ENCODE assay signal across 22 cellular contexts in genomic region chr1:86089765-86090164, GRCh38.
DNase-seq lines count a peak whose midpoint lies in the region; TF ChIP-seq lines count a peak whose summit lies in the region.
"Had no signal": no experiment of that assay in that cellular context is flagged by ENCODE, and none has a peak within 500 bp of the region (broad histone marks: within the 10 kb centered on the region; RNA-seq: fewer than 3 reads in every experiment).

No MANE protein-coding gene starts in this region.

- DNase-seq in NCI-H2029 (lab: John Stamatoyannopoulos, UW) (peak; percentile 9), NCI-H2029 treated with DMSO at 0.1 percent for 48 hours (lab: John Stamatoyannopoulos, UW) (no peak), MM.1S (peak; percentile 64), SK-N-SH (peak; percentile 10), testis (peak; percentile 31), osteoblast (ENCODE audit: insufficient read length, low spot score, missing footprints) (no peak), superior temporal gyrus (ENCODE audit: extremely low spot score) (no peak), cerebellar cortex (ENCODE audit: low spot score) (no peak)
- DNase-seq: ACHN, DMS53, EL, GF-D8, IMR-90, NCI-H1417, NCI-H1694 treated with DMSO at 0.1 percent for 48 hours, NCI-H2107, NCI-H446 treated with DMSO at 0.1 percent for 48 hours, NCI-H526 treated with DMSO at 0.1 percent for 48 hours, T-helper 2 cell had no signal

- H3K9ac ChIP-seq in MM.1S (ENCODE audit: low read length), result no peak overlapping the region
- H3K9ac ChIP-seq in SK-N-SH, result no peak overlapping the region
- H3K9ac ChIP-seq: KMS-11 had no signal

- 9% methylated on average over 16 of the region's 16 CpGs for WGBS in SK-N-SH (ENCODE audit: low lambda C conversion rate)
- WGBS in testis, 2 donors, result 77 to 79% methylated on average over 16 of the region's 16 CpGs

- H4K20me1 ChIP-seq in MM.1S (ENCODE audit: insufficient read depth, low read length) (no peaks in the 10 kb centered on the region), SK-N-SH (ENCODE audit: insufficient read depth) (no peaks in the 10 kb centered on the region), osteoblast (ENCODE audit: insufficient read depth, low read length) (no peaks in the 10 kb centered on the region)

- CTCF ChIA-PET in SK-N-SH (lab: Yijun Ruan, JAX), result no interaction called here

- H3K27ac ChIP-seq in MM.1S (ENCODE audit: low read length), result no peak overlapping the region
- H3K27ac ChIP-seq in SK-N-SH (ENCODE audit: low read depth in 2 of 2, low read length in 1 of 2), result no peak overlapping the region
- H3K27ac ChIP-seq in testis, result no peak overlapping the region
- H3K27ac ChIP-seq in osteoblast (ENCODE audit: low read depth, low read length), result no peak overlapping the region
- H3K27ac ChIP-seq: 22Rv1, C4-2B, KMS-11 had no signal

- H3K4me1 ChIP-seq in MM.1S (ENCODE audit: low read length), result peaks cover 14% of the 10 kb centered on the region
- H3K4me1 ChIP-seq in SK-N-SH (ENCODE audit: control insufficient read depth in 1 of 2, insufficient read depth in 2 of 2, low read depth in 1 of 2, low read length in 1 of 2), result peaks cover 0 to 2% of the 10 kb centered on the region in 2 experiments; a peak in 1 of 4 replicates
- H3K4me1 ChIP-seq in testis, result no peaks in the 10 kb centered on the region
- H3K4me1 ChIP-seq in osteoblast (ENCODE audit: insufficient read depth, low read length), result no peaks in the 10 kb centered on the region

- H3K9me2 ChIP-seq in MM.1S (replicated peaks; ENCODE audit: insufficient read depth, low read length) (no peaks in the 10 kb centered on the region), SK-N-SH (no peaks in the 10 kb centered on the region; the same call in 1 of the 2 replicates)

- no peak for TF ChIP-seq RAD21 in SK-N-SH (IDR thresholded peaks at IDR 0.05; ENCODE audit: low read length)

- no peaks in the 10 kb centered on the region for H3K9me3 ChIP-seq in MM.1S (replicated peaks; ENCODE audit: insufficient read depth, low read length)
- H3K9me3 ChIP-seq in SK-N-SH, result no peaks in the 10 kb centered on the region
- no peaks in the 10 kb centered on the region for H3K9me3 ChIP-seq in testis
- no peaks in the 10 kb centered on the region for H3K9me3 ChIP-seq in osteoblast (ENCODE audit: low read depth, low read length)

- H3K36me3 ChIP-seq in MM.1S (replicated peaks; ENCODE audit: insufficient read depth, low read length) (no peaks in the 10 kb centered on the region), SK-N-SH (replicated peaks in 1 of 2; ENCODE audit: control insufficient read depth in 1 of 2, insufficient read depth in 2 of 2, low read length in 1 of 2) (no peaks in the 10 kb centered on the region), testis (ENCODE audit: low read depth, missing control alignments) (no peaks in the 10 kb centered on the region), osteoblast (ENCODE audit: insufficient read depth, low read length) (no peaks in the 10 kb centered on the region)

- H3K4me3 ChIP-seq in MM.1S (ENCODE audit: low read length), result no peak overlapping the region
- peak overlapping the region; percentile 35 to 50; a peak in 3 of 4 replicates for H3K4me3 ChIP-seq in SK-N-SH (ENCODE audit: low read depth in 2 of 2, low read length in 1 of 2)
- peak overlapping the region in 1 of 2 donors; percentile 7 for H3K4me3 ChIP-seq in testis
- no peak overlapping the region for H3K4me3 ChIP-seq in osteoblast (ENCODE audit: insufficient read depth, low read length)

- TF ChIP-seq EP300 in SK-N-SH (IDR thresholded peaks at IDR 0.05; ENCODE audit: borderline replicate concordance in 1 of 2, low read depth in 1 of 2, low read length in 1 of 2), result no peak

- no peaks in the 10 kb centered on the region for H3K79me2 ChIP-seq in MM.1S (ENCODE audit: low read length)
- H3K79me2 ChIP-seq in SK-N-SH (ENCODE audit: insufficient read depth), result no peaks in the 10 kb centered on the region
- H3K79me2 ChIP-seq in osteoblast (ENCODE audit: insufficient read depth, low read length), result no peaks in the 10 kb centered on the region

- intact Hi-C loops in testis (cut with DNase I; ENCODE audit: low total_unique reads), result no loop called here

- no peak for TF ChIP-seq POLR2A in testis (IDR thresholded peaks at IDR 0.05)

- POLR2A ChIA-PET in SK-N-SH (lab: Yijun Ruan, JAX), result no interaction called here

- H2AFZ ChIP-seq in MM.1S (ENCODE audit: low read length), result no peak overlapping the region
- H2AFZ ChIP-seq in SK-N-SH (ENCODE audit: low read depth), result peak overlapping the region; percentile 69
- H2AFZ ChIP-seq in osteoblast (ENCODE audit: low read length), result no peak overlapping the region

- H3F3A ChIP-seq in MM.1S (ENCODE audit: insufficient read depth, low read length) (no peaks in the 10 kb centered on the region), SK-N-SH (replicated peaks; ENCODE audit: insufficient read depth) (no peaks in the 10 kb centered on the region)

- H3K27me3 ChIP-seq in MM.1S (replicated peaks; ENCODE audit: insufficient read depth, low read length) (no peaks in the 10 kb centered on the region), SK-N-SH (ENCODE audit: insufficient read depth) (no peaks in the 10 kb centered on the region), testis (no peaks in the 10 kb centered on the region), osteoblast (ENCODE audit: insufficient read depth, low read length) (no peaks in the 10 kb centered on the region)

- TF ChIP-seq CTCF in MM.1S (IDR thresholded peaks at IDR 0.05; ENCODE audit: low read length) (no peak), SK-N-SH (IDR thresholded peaks at IDR 0.05) (no peak), testis (IDR thresholded peaks at IDR 0.05) (no peak), osteoblast (IDR thresholded peaks at IDR 0.05; ENCODE audit: extremely low read depth, low read depth, low read length) (no peak)

- H3K4me2 ChIP-seq in MM.1S (ENCODE audit: low read depth, low read length), result peak overlapping the region; percentile 3; the same call in 1 of the 2 replicates
- H3K4me2 ChIP-seq in SK-N-SH, result peak overlapping the region; percentile 66
- H3K4me2 ChIP-seq in osteoblast (ENCODE audit: insufficient read depth, low read length), result no peak overlapping the region
- H3K4me2 ChIP-seq: KMS-11 had no signal

TF ChIP-seq in SK-N-SH, 30 proteins besides CTCF, POLR2A, EP300 and RAD21:
- peak; percentile 78 for TF ChIP-seq USF1 (IDR thresholded peaks at IDR 0.05; ENCODE audit: borderline replicate concordance, low read depth)
- no peak for TF ChIP-seq FOXM1 (IDR thresholded peaks at IDR 0.05; ENCODE audit: low read depth)

Comparison
In these comparisons a context has a peak if more than half of its experiments do, and no peak if none do; other contexts are left out.
1. DNase-seq: peak in NCI-H2029 (single experiment), MM.1S (single experiment), SK-N-SH (single experiment) and testis (single experiment); none in NCI-H2029 treated with DMSO at 0.1 percent for 48 hours (single experiment), osteoblast (single experiment), superior temporal gyrus (single experiment) and cerebellar cortex (single experiment).
2. H3K4me3 ChIP-seq: peak in SK-N-SH (2 of 2); none in MM.1S (single experiment) and osteoblast (single experiment).